Comparison of ENCODE assay signal across 9 cellular contexts in the genomic region with DNA sequence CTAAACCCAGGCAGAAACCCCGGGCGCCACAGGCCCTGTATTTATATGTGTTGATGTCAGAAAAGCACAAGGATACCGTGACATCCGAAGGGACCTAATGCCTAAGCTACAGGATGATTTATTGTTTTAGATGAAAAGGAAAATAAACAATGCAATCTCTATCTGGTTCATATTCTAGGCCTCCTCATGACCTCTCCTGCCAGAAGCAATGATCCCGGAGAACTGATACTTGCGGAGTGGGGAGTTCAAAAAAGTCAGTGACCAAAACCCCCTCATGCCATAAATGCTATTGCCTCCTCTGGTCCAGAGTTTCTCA. TPM values are rescaled to one million over a fixed set of nuclear protein-coding genes. Genes with fewer than 3 reads are reported as not detected.
A peak's percentile ranks its signal among the peaks of the same experiment; 100 is the strongest.
DNase-seq lines count a peak whose midpoint lies in the region; ATAC-seq, FAIRE-seq and TF ChIP-seq lines count a peak whose summit lies in the region.
"Had no signal": no experiment of that assay in that cellular context is flagged by ENCODE, and none has a peak within 500 bp of the region (broad histone marks: within the 10 kb centered on the region; RNA-seq: fewer than 3 reads in every experiment).

No MANE protein-coding gene starts in this region.

- H3K27me3 ChIP-seq in GM12878 (replicated peaks in 1 of 2; ENCODE audit: control insufficient read depth in 2 of 2, insufficient read depth in 2 of 2, low read length in 1 of 2) (peaks cover 0 to 7% of the 10 kb centered on the region in 2 experiments; a peak in 2 of 4 replicates), liver (ENCODE audit: control insufficient read depth in 4 of 4, insufficient read depth in 4 of 4, low read length in 3 of 4) (no peaks in the 10 kb centered on the region), upper lobe of right lung (no peaks in the 10 kb centered on the region)

- intact Hi-C loops in Right ventricle myocardium superior (cut with DNase I) (no loop called here), cardiac septum (cut with DNase I) (no loop called here), GM12878 (cut with micrococcal nuclease; ENCODE audit: unreplicated experiment) (no loop called here), upper lobe of right lung (cut with DNase I) (no loop called here)

- CTCF ChIA-PET in GM12878 (lab: Yijun Ruan, JAX) = interaction anchor here (0.9 to 1.0 kb wide), 3 partner anchors 16 to 226 kb away, joined by 3 read pairs; no protein-coding TSS in a partner anchor

- FAIRE-seq in GM12878 (lab: Jason Lieb, UNC) (no peak), GM12892 (lab: Jason Lieb, UNC) (no peak)

- RAD21 ChIA-PET in GM12878 (lab: Charles Lee; ENCODE audit: unreplicated experiment) = no interaction called here

- H2AFZ ChIP-seq in GM12878 (ENCODE audit: control insufficient read depth, low read depth, low read length) = peak overlapping the region; percentile 81

- H3K9ac ChIP-seq in GM12878 (ENCODE audit: control insufficient read depth, insufficient read depth, low read length) = peak overlapping the region; percentile 48; the same call in 1 of the 2 replicates
- peak overlapping the region in 1 of 2 donors; percentile 66 for H3K9ac ChIP-seq in liver (ENCODE audit: low read depth in 1 of 2, low read length in 2 of 2)

- no peaks in the 10 kb centered on the region for H4K20me1 ChIP-seq in GM12878 (ENCODE audit: control insufficient read depth, insufficient read depth)

- SMC1A ChIA-PET in GM12878 (lab: Charles Lee; ENCODE audit: uncharacterized antibody, unreplicated experiment) = interaction anchor here (1.0 to 1.4 kb wide), 2 partner anchors 10 to 48 kb away, joined by 3 to 4 read pairs; no protein-coding TSS in a partner anchor

- no TSS peak for BruUV-seq in GM12878 (replicated peaks; lab: Mats Ljungman, UMichigan)

- 48% methylated on average over 6 of the region's 6 CpGs for WGBS in GM12878 (ENCODE audit: insufficient coverage, insufficient replicate concordance, low lambda C conversion rate, missing lambda C conversion rate)
- 59% methylated on average over 6 of the region's 6 CpGs for WGBS in liver

- H3K4me1 ChIP-seq in GM12878 (ENCODE audit: control insufficient read depth, insufficient read depth, low read length) = peaks cover 3% of the 10 kb centered on the region; the same call in 1 of the 2 replicates
- H3K4me1 ChIP-seq in liver (ENCODE audit: control insufficient read depth in 4 of 4, insufficient read depth in 4 of 4, low read length in 3 of 4) = peaks cover 0 to 14% (median 2%) of the 10 kb centered on the region in 4 donors
- H3K4me1 ChIP-seq in upper lobe of right lung = no peaks in the 10 kb centered on the region

- POLR2A ChIA-PET in GM12878 (lab: Charles Lee) = no interaction called here

- H3K27ac ChIP-seq in GM12878 (ENCODE audit: control insufficient read depth, insufficient read depth) (no peak overlapping the region), liver (ENCODE audit: low read depth in 1 of 2, low read length in 2 of 2) (peak overlapping the region; percentile 70 to 89), upper lobe of right lung (peak overlapping the region; percentile 90)

- no peak for TF ChIP-seq CTCF in GM12878 (IDR thresholded peaks at IDR 0.05 in 2 of 3, conservative IDR thresholded peaks at IDR 0.05 in 1 of 3; ENCODE audit: control insufficient read depth in 2 of 3, extremely low read depth in 1 of 3, insufficient read depth in 1 of 3, low read depth in 3 of 3, low read length in 3 of 3)
- TF ChIP-seq CTCF in liver (IDR thresholded peaks at IDR 0.05; ENCODE audit: low read depth, low read length, missing input control) = no peak
- no peak for TF ChIP-seq CTCF in upper lobe of right lung (IDR thresholded peaks at IDR 0.05)

- DNase-seq in Right ventricle myocardium superior (peak; percentile 48), cardiac septum (ENCODE audit: low spot score) (no peak), GM12878 (ENCODE audit: low read depth, low spot score) (no peak), upper lobe of right lung (no peak), GM12892 (ENCODE audit: insufficient read length) (no peak), LoVo (ENCODE audit: low spot score) (no peak)
- DNase-seq: NCI-H2107 had no signal

- no peak for ATAC-seq in Right ventricle myocardium superior (ENCODE audit: poor library complexity)
- ATAC-seq in GM12878 = peak; percentile 20; the same call in 2 of the 3 replicates
- ATAC-seq in upper lobe of right lung = no peak
- ATAC-seq in HG02588 (IDR thresholded peaks at IDR 0.05; ENCODE audit: unreplicated experiment) = no peak

- H3K36me3 ChIP-seq in GM12878 (ENCODE audit: control insufficient read depth in 2 of 2, insufficient read depth in 2 of 2, low read length in 1 of 2) = no peaks in the 10 kb centered on the region
- H3K36me3 ChIP-seq in liver (ENCODE audit: control insufficient read depth in 4 of 4, insufficient read depth in 3 of 4, low read depth in 1 of 4, low read length in 3 of 4) = no peaks in the 10 kb centered on the region
- H3K36me3 ChIP-seq in upper lobe of right lung = no peaks in the 10 kb centered on the region

- in situ Hi-C loops in GM12878 (cut with MboI) = no loop called here

- H3K4me3 ChIP-seq in GM12878 = peak overlapping the region; percentile 72
- peak overlapping the region in 2 of 3 donors; percentile 90 for H3K4me3 ChIP-seq in liver (ENCODE audit: low read depth in 1 of 3, low read length in 3 of 3)
- peak overlapping the region; percentile 75 for H3K4me3 ChIP-seq in upper lobe of right lung

- TF ChIP-seq RAD21 in GM12878 (IDR thresholded peaks at IDR 0.05; ENCODE audit: insufficient read depth, low read depth, low read length) (no peak), liver (IDR thresholded peaks at IDR 0.05) (no peak)

- no peaks in the 10 kb centered on the region for H3K9me3 ChIP-seq in GM12878 (replicated peaks; ENCODE audit: control insufficient read depth, insufficient read depth, low read length)
- H3K9me3 ChIP-seq in liver (ENCODE audit: control insufficient read depth in 4 of 4, low read length in 3 of 4) = no peaks in the 10 kb centered on the region
- H3K9me3 ChIP-seq in upper lobe of right lung = no peaks in the 10 kb centered on the region

- H3K4me2 ChIP-seq in GM12878 (ENCODE audit: control insufficient read depth, insufficient read depth) = peak overlapping the region; percentile 94; the same call in 1 of the 2 replicates

- TF ChIP-seq EP300 in GM12878 (IDR thresholded peaks at IDR 0.05; ENCODE audit: borderline replicate concordance in 1 of 2, control insufficient read depth in 1 of 2, low read depth in 2 of 2, low read length in 2 of 2) = no peak

- TF ChIP-seq POLR2A in GM12878 (IDR thresholded peaks at IDR 0.05; ENCODE audit: low read depth, low read length) (no peak), GM12892 (IDR thresholded peaks at IDR 0.05; ENCODE audit: low read depth, low read length) (no peak)

- no peaks in the 10 kb centered on the region for H3K79me2 ChIP-seq in GM12878 (ENCODE audit: control insufficient read depth, insufficient read depth, low read length)

TF ChIP-seq in GM12878, 131 proteins besides CTCF, POLR2A, EP300 and RAD21:
- no peak for TF ChIP-seq STAT1 (conservative IDR thresholded peaks at IDR 0.05)

TF ChIP-seq in liver, 16 proteins besides CTCF, POLR2A, EP300 and RAD21:
- no peak for TF ChIP-seq JUND (IDR thresholded peaks at IDR 0.05)
- TF ChIP-seq, protein P1, sequence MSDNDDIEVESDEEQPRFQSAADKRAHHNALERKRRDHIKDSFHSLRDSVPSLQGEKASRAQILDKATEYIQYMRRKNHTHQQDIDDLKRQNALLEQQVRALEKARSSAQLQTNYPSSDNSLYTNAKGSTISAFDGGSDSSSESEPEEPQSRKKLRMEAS (IDR thresholded peaks at IDR 0.05) = peak; percentile 0

RNA-seq across cellular contexts. Expression of a gene that starts 0.8 kb away (rescaled TPM):
- total RNA-seq in Right ventricle myocardium superior (40.9 TPM), cardiac septum (15.7 TPM), GM12878 (2014; rRNA removed) (0.17 and 0.38 TPM in 2 replicates), GM12878 (2014; rRNA removed; fragmentation: Illumina TruSeq; extraction: Trizol) (0.23 and 0.27 TPM in 2 replicates), GM12878 (2021) (1.0 and 1.6 TPM in 2 replicates), liver (10 to 100 TPM in 1 of 2 donors, 1 to 10 TPM in 1; 3.7 to 27.8 TPM), upper lobe of right lung (28.5 TPM)
- 0.86 and 1.3 TPM in 2 replicates for total RNA-seq in GM12878 (2013; cell fraction: nucleolus; rRNA removed)
- polyA plus RNA-seq in GM12878 (2011; ENCODE audit: low read depth) = 0.94 TPM
- polyA plus RNA-seq in GM12878 (2011; rRNA removed) (1.2 and 1.3 TPM in 2 replicates), GM12878 (2014; fragmentation: Illumina TruSeq; extraction: Trizol) (0.06 and 0.32 TPM in 2 replicates), GM12878 (2014; fragmentation: Nextera tagmentation; extraction: Ambion mirVana) (under 1 TPM; 0.47 to 0.69 TPM), GM12878 (2014; rRNA removed) (0.08 TPM in 2 replicates), GM12878 (2016; fragmentation: Nextera tagmentation; extraction: Ambion mirVana) (under 1 TPM; 0.58 to 0.64 TPM), liver (10 to 100 TPM; 24.6 to 38.0 TPM)
- polyA plus RNA-seq in GM12878 (2011; cell fraction: cytosol; rRNA removed) = 0.82 and 0.85 TPM in 2 replicates
- polyA plus RNA-seq in GM12878 (2011; cell fraction: nucleus; rRNA removed) = 0.45 and 0.70 TPM in 2 replicates
- polyA plus RNA-seq in GM12878 (2012) = 1.0 and 1.1 TPM in 2 replicates
- polyA minus RNA-seq in GM12878 (2011; rRNA and poly(A)+ RNA removed) = 0.93 and 1.0 TPM in 2 replicates
- polyA minus RNA-seq in GM12878 (2011; cell fraction: cytosol; rRNA and poly(A)+ RNA removed) = not detected in 2 replicates
- 0.48 and 2.0 TPM in 2 replicates for polyA minus RNA-seq in GM12878 (2011; cell fraction: nucleus; rRNA and poly(A)+ RNA removed)
- polyA plus RNA-seq in GM12892 (2012; ENCODE audit: missing spikeins) = 3.1 TPM
